21 cellular contexts compared by ENCODE assay signal in genomic region chr3:137760341-137761098, GRCh38. TPM values are rescaled to one million over a fixed set of nuclear protein-coding genes. Genes with fewer than 3 reads are reported as not detected.
A peak's percentile ranks its signal among the peaks of the same experiment; 100 is the strongest.
DNase-seq lines count a peak whose midpoint lies in the region; TF ChIP-seq lines count a peak whose summit lies in the region.
"Had no signal": no experiment of that assay in that cellular context is flagged by ENCODE, and none has a peak within 500 bp of the region (broad histone marks: within the 10 kb centered on the region; RNA-seq: fewer than 3 reads in every experiment).

No MANE protein-coding gene starts in this region.

- no peak overlapping the region for H2AFZ ChIP-seq in neuronal stem cell (ENCODE audit: low read length)
- H2AFZ ChIP-seq: GM23248 had no signal

- H3K9me3 ChIP-seq in HUES6 (ENCODE audit: control insufficient read depth, insufficient read depth, low read depth, low read length) (no peaks in the 10 kb centered on the region), esophagus muscularis mucosa (peaks cover 0 to 6% (median 2%) of the 10 kb centered on the region in 4 donors), neuronal stem cell (replicated peaks in 1 of 2; ENCODE audit: control insufficient read depth in 2 of 2, insufficient read depth in 1 of 2, low read depth in 1 of 2, low read length in 2 of 2) (peaks cover 0 to 1% of the 10 kb centered on the region in 2 donors), esophagus squamous epithelium (peaks cover 0 to under 1% (median 0%) of the 10 kb centered on the region in 3 donors)
- H3K9me3 ChIP-seq: Caco-2 had no signal

- H3K18ac ChIP-seq in neuronal stem cell (ENCODE audit: low read length), result peak overlapping the region; percentile 89

- no peaks in the 10 kb centered on the region for H3K79me1 ChIP-seq in neuronal stem cell (ENCODE audit: low read depth, low read length)

- H3K27ac ChIP-seq in HUES6 (ENCODE audit: low read depth, low read length), result no peak overlapping the region
- no peak overlapping the region for H3K27ac ChIP-seq in esophagus muscularis mucosa (replicated peaks in 1 of 4)
- H3K27ac ChIP-seq in neuronal stem cell (replicated peaks; ENCODE audit: low read length), result no peak overlapping the region
- no peak overlapping the region for H3K27ac ChIP-seq in esophagus squamous epithelium
- H3K27ac ChIP-seq: GM23248, HL-60, KMS-11 had no signal

- H3K4me2 ChIP-seq in neuronal stem cell (ENCODE audit: insufficient read depth, low read length, poor library complexity, severe bottlenecking), result peak overlapping the region; percentile 34
- H3K4me2 ChIP-seq: KMS-11 had no signal

- H3K4me1 ChIP-seq in HUES6 (ENCODE audit: control insufficient read depth, insufficient read depth, low read length) (peaks cover 45% of the 10 kb centered on the region), esophagus muscularis mucosa (peaks cover 0 to 40% (median 26%) of the 10 kb centered on the region in 4 donors), neuronal stem cell (ENCODE audit: control insufficient read depth in 2 of 2, insufficient read depth in 1 of 2, low read depth in 1 of 2, low read length in 2 of 2) (peaks cover 3 to 28% of the 10 kb centered on the region in 2 donors), esophagus squamous epithelium (peaks cover 13 to 45% (median 16%) of the 10 kb centered on the region in 3 donors)
- H3K4me1 ChIP-seq: Caco-2 had no signal

- H3K9ac ChIP-seq in HUES6 (ENCODE audit: low read length) (no peak overlapping the region), neuronal stem cell (ENCODE audit: low read depth, low read length, poor library complexity) (peak overlapping the region; percentile 9)
- H3K9ac ChIP-seq: GM23248, KMS-11 had no signal

- H2BK12ac ChIP-seq in neuronal stem cell (ENCODE audit: low read length), result peak overlapping the region; percentile 97

- TF ChIP-seq CTCF in GM10248 (IDR thresholded peaks at IDR 0.05; ENCODE audit: control extremely low read depth, extremely low read depth, low read depth, missing control alignments) (no peak), esophagus muscularis mucosa (IDR thresholded peaks at IDR 0.05) (no peak), esophagus squamous epithelium (IDR thresholded peaks at IDR 0.05) (no peak)

- TF ChIP-seq POLR2A in esophagus muscularis mucosa (IDR thresholded peaks at IDR 0.05; ENCODE audit: low read depth) (no peak), esophagus squamous epithelium (IDR thresholded peaks at IDR 0.05) (no peak)

- peaks cover 83% of the 10 kb centered on the region for H3K27me3 ChIP-seq in HUES6 (ENCODE audit: control insufficient read depth, insufficient read depth, low read length)
- H3K27me3 ChIP-seq in esophagus muscularis mucosa, result peaks cover 0 to 74% (median 23%) of the 10 kb centered on the region in 4 donors
- peaks cover 46 to 69% (median 61%) of the 10 kb centered on the region in 3 experiments for H3K27me3 ChIP-seq in neuronal stem cell (ENCODE audit: control insufficient read depth in 3 of 3, insufficient read depth in 3 of 3, low read depth in 1 of 3, low read length in 3 of 3)
- peaks cover 19 to 92% (median 29%) of the 10 kb centered on the region in 4 donors for H3K27me3 ChIP-seq in esophagus squamous epithelium

- intact Hi-C loops in esophagus muscularis mucosa (cut with DNase I), result no loop called here
- intact Hi-C loops in esophagus squamous epithelium (cut with DNase I), result no loop called here

- H3K4me3 ChIP-seq in HUES6 (ENCODE audit: low read depth, low read length) (peak overlapping the region; percentile 46), esophagus muscularis mucosa (no peak overlapping the region), neuronal stem cell (ENCODE audit: low read length in 2 of 2) (no peak overlapping the region), esophagus squamous epithelium (no peak overlapping the region)
- H3K4me3 ChIP-seq: GM23248 had no signal

- H2BK120ac ChIP-seq in neuronal stem cell (ENCODE audit: low read depth, low read length), result no peak overlapping the region

- peak; percentile 6 for DNase-seq in GM10248 (ENCODE audit: extremely low spot score)
- peak; percentile 77 for DNase-seq in esophagus muscularis mucosa (ENCODE audit: extremely low spot score)
- no peak for DNase-seq in neuronal stem cell (ENCODE audit: low spot score)
- DNase-seq in HPDE6-E6E7 (ENCODE audit: extremely low spot score), result no peak
- no peak for DNase-seq in activated T-cell treated with anti-CD3 and anti-CD28 coated beads, Interleukin-2, amount 50 U/mL, for 48 hours
- DNase-seq in esophagus squamous epithelium (lab: John Stamatoyannopoulos, UW), result no peak
- DNase-seq in hypothalamus (lab: John Stamatoyannopoulos, UW), result no peak
- DNase-seq: AML-193, Caco-2, DMS79 treated with DMSO at 0.1 percent for 48 hours, GF-D8, GM23248, HFFc6, NCI-H1092 treated with DMSO at 0.1 percent for 48 hours, NCI-H1694 had no signal

- H3K23ac ChIP-seq in neuronal stem cell (ENCODE audit: low read depth, low read length, poor library complexity), result no peak overlapping the region

- no peak for TF ChIP-seq EP300 in esophagus muscularis mucosa (IDR thresholded peaks at IDR 0.05)

- CTCF ChIA-PET in GM10248 (lab: Yijun Ruan, JAX), result no interaction called here

- 13% methylated on average over 19 of the region's 28 CpGs for WGBS in esophagus muscularis mucosa
- WGBS in neuronal stem cell (ENCODE audit: extremely low coverage in 2 of 2, insufficient read length in 2 of 2, insufficient replicate concordance in 1 of 2), 2 donors, result no CpG with 5 or more reads among the region's 28 CpGs
- WGBS in esophagus squamous epithelium, 2 donors, result 11 to 17% methylated on average over 7 to 16 of the region's 28 CpGs

- no peak overlapping the region for H4K91ac ChIP-seq in neuronal stem cell (ENCODE audit: low read depth, low read length, poor library complexity)

- no peak overlapping the region for H4K8ac ChIP-seq in neuronal stem cell (ENCODE audit: low read depth, low read length)

- H2BK5ac ChIP-seq in neuronal stem cell (ENCODE audit: low read length), result no peak overlapping the region

- no peak overlapping the region for H3K14ac ChIP-seq in neuronal stem cell (ENCODE audit: low read length)

- POLR2A ChIA-PET in GM10248 (lab: Yijun Ruan, JAX), result no interaction called here

- no peak overlapping the region for H3K4ac ChIP-seq in neuronal stem cell (ENCODE audit: low read length)

- H3K36me3 ChIP-seq in HUES6 (ENCODE audit: control insufficient read depth, insufficient read depth, low read length), result no peaks in the 10 kb centered on the region
- no peaks in the 10 kb centered on the region for H3K36me3 ChIP-seq in esophagus muscularis mucosa
- H3K36me3 ChIP-seq in neuronal stem cell (replicated peaks in 1 of 2; ENCODE audit: control insufficient read depth in 2 of 2, insufficient read depth in 2 of 2, low read length in 2 of 2), result no peaks in the 10 kb centered on the region
- H3K36me3 ChIP-seq in esophagus squamous epithelium, result no peaks in the 10 kb centered on the region

- H2BK15ac ChIP-seq in neuronal stem cell (ENCODE audit: low read length), result no peak overlapping the region

- no peak overlapping the region for H2AK5ac ChIP-seq in neuronal stem cell (ENCODE audit: low read depth, low read length)

RNA-seq across cellular contexts. Expression of gene SOX14, which starts 3.6 kb away (rescaled TPM):
- total RNA-seq in esophagus muscularis mucosa (not detected), esophagus squamous epithelium (not detected)
- polyA plus RNA-seq in neuronal stem cell (2013, experiment 1 of 2), result 0.01 TPM
- polyA plus RNA-seq in neuronal stem cell (2013, experiment 2 of 2), result 0.01 TPM
- total RNA-seq: Caco-2, GM23248, HepG2, HFFc6, MCF 10A, Right ventricle myocardium inferior had no signal
- polyA plus RNA-seq: GM23248, HepG2 had no signal

Comparison
In these comparisons a context has a peak if more than half of its experiments do, and no peak if none do; other contexts are left out.
1. DNase-seq: peak in GM10248 (single experiment) and esophagus muscularis mucosa (single experiment); none in neuronal stem cell (single experiment), HPDE6-E6E7 (single experiment), activated T-cell treated with anti-CD3 and anti-CD28 coated beads, Interleukin-2, amount 50 U/mL, for 48 hours (0 of 2), esophagus squamous epithelium (single experiment) and hypothalamus (0 of 51).